In genomic region chr6:52535711-52536423, GRCh38 we compare ENCODE assay signal across 13 cellular contexts. TPM values are rescaled to one million over a fixed set of nuclear protein-coding genes. Genes with fewer than 3 reads are reported as not detected.
A peak's percentile ranks its signal among the peaks of the same experiment; 100 is the strongest.
DNase-seq lines count a peak whose midpoint lies in the region; ATAC-seq, FAIRE-seq and TF ChIP-seq lines count a peak whose summit lies in the region.
"Had no signal": no experiment of that assay in that cellular context is flagged by ENCODE, and none has a peak within 500 bp of the region (broad histone marks: within the 10 kb centered on the region; RNA-seq: fewer than 3 reads in every experiment).

No MANE protein-coding gene starts in this region.

- no peak for FAIRE-seq in frontal cortex (lab: Jason Lieb, UNC)
- FAIRE-seq: colon had no signal

- 0 out of 2 replicates have a peak overlapping the region, but pooled peaks have one; percentile 4 for H3K4me3 ChIP-seq in GM06990 (replicated peaks; ENCODE audit: low read depth, low read length)
- no peak overlapping the region for H3K4me3 ChIP-seq in ascending aorta
- no peak overlapping the region for H3K4me3 ChIP-seq in coronary artery

- peaks cover 3 to 52% of the 10 kb centered on the region in 2 donors for H3K4me1 ChIP-seq in ascending aorta

- H3K27me3 ChIP-seq in GM06990 (replicated peaks; ENCODE audit: control insufficient read depth, insufficient read depth, low read length) = no peaks in the 10 kb centered on the region
- no peaks in the 10 kb centered on the region for H3K27me3 ChIP-seq in ascending aorta

- H3K27ac ChIP-seq in ascending aorta = peak overlapping the region; percentile 17 to 36
- H3K27ac ChIP-seq in coronary artery = no peak overlapping the region

- intact Hi-C loops in ascending aorta (cut with DNase I) = no loop called here

- DNase-seq in GM06990 (ENCODE audit: extremely low read depth, insufficient read length) (no peak), ascending aorta (ENCODE audit: low spot score in 2 of 2) (no peak), NCI-H128 (lab: John Stamatoyannopoulos, UW; ENCODE audit: unreplicated experiment) (no peak), NCI-H146 treated with DMSO at 0.1 percent for 48 hours (lab: John Stamatoyannopoulos, UW; ENCODE audit: unreplicated experiment) (no peak), coronary artery (ENCODE audit: low spot score) (no peak), frontal cortex (ENCODE audit: low spot score in 2 of 2) (no peak)
- DNase-seq: C1 segment of cervical spinal cord; H7; NCI-H2081; stimulated activated CD4-positive, alpha-beta T cell treated with anti-CD3 and anti-CD28 coated beads, Interleukin-4, amount 100 ng/mL, for 24 hours had no signal

- ATAC-seq in GM21390 (IDR thresholded peaks at IDR 0.05; ENCODE audit: unreplicated experiment) (peak; percentile 14), HG03354 (IDR thresholded peaks at IDR 0.05; ENCODE audit: poor library complexity, severe bottlenecking, unreplicated experiment) (peak; percentile 4)

- no peaks in the 10 kb centered on the region for H3K9me3 ChIP-seq in ascending aorta

- H3K36me3 ChIP-seq in GM06990 (ENCODE audit: control insufficient read depth, insufficient read depth, low read length) = peaks cover 4% of the 10 kb centered on the region
- peaks cover 12 to 19% of the 10 kb centered on the region in 2 donors for H3K36me3 ChIP-seq in ascending aorta

- TF ChIP-seq CTCF in GM06990 (IDR thresholded peaks at IDR 0.05; ENCODE audit: insufficient read depth, low read length, poor library complexity, severe bottlenecking) (no peak), ascending aorta (IDR thresholded peaks at IDR 0.05) (no peak), coronary artery (IDR thresholded peaks at IDR 0.05) (no peak)

RNA-seq across cellular contexts. Expression of gene TRAM2, which starts 41.0 kb away (rescaled TPM):
- total RNA-seq in ascending aorta = 32.6 TPM
- 2.0 TPM for total RNA-seq in frontal cortex

Comparison
In these comparisons a context has a peak if more than half of its experiments do, and no peak if none do; other contexts are left out.
1. H3K27ac ChIP-seq: peak in ascending aorta (2 of 2); none in coronary artery (0 of 2).
2. RNA of gene TRAM2, which starts 41.0 kb away (total RNA-seq): 32.6 TPM in ascending aorta (single experiment); 2.0 TPM in frontal cortex (single experiment); every median in the first group is over 10 times any median in the second.